In the genomic region with DNA sequence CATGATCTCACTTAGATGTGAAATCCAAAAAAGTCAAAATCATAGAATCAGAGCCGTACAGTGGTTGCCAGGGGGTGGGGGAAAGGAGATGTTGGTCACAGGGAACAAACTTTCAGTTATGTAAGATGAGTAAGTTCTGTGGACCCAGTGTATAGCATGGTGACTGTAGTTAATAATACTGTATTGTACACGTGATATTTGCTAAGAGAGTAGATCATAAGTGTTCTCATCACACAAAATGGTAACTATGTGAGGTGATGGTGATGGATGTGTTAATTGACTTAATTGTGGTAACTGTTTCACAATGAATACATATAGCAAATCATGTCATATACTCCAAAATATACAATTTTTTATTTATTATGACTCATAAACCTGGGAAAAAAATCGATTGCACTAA, we compare ENCODE assay signal across 37 cellular contexts.
"Had no signal": no experiment of that assay in that cellular context is flagged by ENCODE, and none has a peak within 500 bp of the region (broad histone marks: within the 10 kb centered on the region; RNA-seq: fewer than 3 reads in every experiment).

No MANE protein-coding gene starts in this region.

- H3K4me3 ChIP-seq: cardiac muscle cell had no signal

- H3K36me3 ChIP-seq: cardiac muscle cell had no signal

- H3K27me3 ChIP-seq: cardiac muscle cell had no signal

- H3K27ac ChIP-seq: cardiac muscle cell, VCaP had no signal

- H3K27me3 Mint-ChIP-seq: activated B cell treated with CpG ODN at 0.5 μM for 24 hours; activated CD4-positive, alpha-beta memory T cell treated with anti-CD3 and anti-CD28 coated beads for 36 hours; activated CD4-positive, alpha-beta T cell treated with anti-CD3 and anti-CD28 coated beads, Interleukin-2, amount 10 ng/mL, durations not matched to agents 24 days and 14 days; activated CD8-positive, alpha-beta T cell treated with anti-CD3 and anti-CD28 coated beads for 36 hours; activated naive CD4-positive, alpha-beta T cell treated with anti-CD3 and anti-CD28 coated beads, Interleukin-2, amount 10 ng/mL, durations not matched to agents 7 days and 5 days; activated naive CD4-positive, alpha-beta T cell treated with anti-CD3 and anti-CD28 coated beads, Interleukin-2, amount 50 U/mL, for 24 hours; activated naive CD8-positive, alpha-beta T cell; activated naive CD8-positive, alpha-beta T cell treated with anti-CD3 and anti-CD28 coated beads, Interleukin-2, amount 10 ng/mL, durations not matched to agents 7 days and 5 days; activated naive CD8-positive, alpha-beta T cell treated with anti-CD3 and anti-CD28 coated beads, Interleukin-2, amount 50 U/mL, for 24 hours; brain; central memory CD8-positive, alpha-beta T cell; T-cell had no signal

- ATAC-seq: activated CD8-positive, alpha-beta T cell treated with anti-CD3 and anti-CD28 coated beads for 36 hours; activated naive CD8-positive, alpha-beta T cell treated with anti-CD3 and anti-CD28 coated beads, Interleukin-2, amount 50 U/mL, for 24 hours; activated T-cell treated with anti-CD3 and anti-CD28 coated beads, Interleukin-2, amount 50 U/mL, for 4 hours; activated T-cell treated with anti-CD3 and anti-CD28 coated beads, Interleukin-2, amount 50 U/mL, for 72 hours; T-cell had no signal

- H3K27ac Mint-ChIP-seq: activated B cell treated with CpG ODN at 0.5 μM for 24 hours; activated CD4-positive, alpha-beta memory T cell treated with anti-CD3 and anti-CD28 coated beads for 36 hours; activated CD4-positive, alpha-beta T cell treated with anti-CD3 and anti-CD28 coated beads, Interleukin-2, amount 10 ng/mL, durations not matched to agents 24 days and 14 days; activated CD8-positive, alpha-beta T cell treated with anti-CD3 and anti-CD28 coated beads for 36 hours; activated naive CD4-positive, alpha-beta T cell treated with anti-CD3 and anti-CD28 coated beads, Interleukin-2, amount 10 ng/mL, durations not matched to agents 7 days and 5 days; activated naive CD4-positive, alpha-beta T cell treated with anti-CD3 and anti-CD28 coated beads, Interleukin-2, amount 50 U/mL, for 24 hours; activated naive CD8-positive, alpha-beta T cell; activated naive CD8-positive, alpha-beta T cell treated with anti-CD3 and anti-CD28 coated beads, Interleukin-2, amount 10 ng/mL, durations not matched to agents 7 days and 5 days; activated naive CD8-positive, alpha-beta T cell treated with anti-CD3 and anti-CD28 coated beads, Interleukin-2, amount 50 U/mL, for 24 hours; activated T-cell treated with anti-CD3 and anti-CD28 coated beads, Interleukin-2, amount 50 U/mL, for 72 hours; activated T-helper 1 cell treated with anti-CD3 and anti-CD28 coated beads, Interleukin-12 subunit alpha, Interleukin-12 subunit beta, Interleukin-2, Interleukin-4 antibody, amounts not matched to agents 30 ng/mL and 10 ng/mL and 1 ng/mL, durations not matched to agents 14 hours and 24 hours and 36 hours; activated T-helper 2 cell treated with anti-CD3 and anti-CD28 coated beads, Interferon-gamma antibody, Interleukin-2, Interleukin-4, amounts not matched to agents 10 μg/mL and 5 μg/mL and 100 μg/mL, durations not matched to agents 14 hours and 24 hours and 36 hours; brain; T-cell; T-helper 2 cell treated with Interferon-gamma antibody and Interleukin-4, amounts not matched to agents 5 μg/mL and 100 μg/mL, for 36 hours had no signal

- DNase-seq: activated B cell treated with CpG ODN at 0.5 μM for 24 hours; activated CD4-positive, alpha-beta memory T cell treated with anti-CD3 and anti-CD28 coated beads for 36 hours; activated CD4-positive, alpha-beta T cell treated with anti-CD3 and anti-CD28 coated beads for 4 hours; activated CD4-positive, alpha-beta T cell treated with anti-CD3 and anti-CD28 coated beads, Interleukin-2, amount 10 ng/mL, durations not matched to agents 24 days and 14 days; activated CD4-positive, alpha-beta T cell treated with anti-CD3 and anti-CD28 coated beads, Interleukin-2, amount 50 U/mL, for 1 hour; activated CD4-positive, alpha-beta T cell treated with anti-CD3 and anti-CD28 coated beads, Interleukin-2, amount 50 U/mL, for 4 hours; activated CD4-positive, CD25-positive, alpha-beta regulatory T cell treated with anti-CD3 and anti-CD28 coated beads, Interleukin-2, amount 50 U/mL, for 72 hours; activated CD8-positive, alpha-beta memory T cell treated with anti-CD3 and anti-CD28 coated beads, Interleukin-2, amount 50 U/mL, for 4 hours; activated CD8-positive, alpha-beta T cell treated with anti-CD3 and anti-CD28 coated beads for 36 hours; activated effector memory CD4-positive, alpha-beta T cell treated with Interleukin-2 at 50 U/mL for 16 hours; activated gamma-delta T cell; activated naive CD4-positive, alpha-beta T cell treated with anti-CD3 and anti-CD28 coated beads, Interleukin-2, amount 10 ng/mL, durations not matched to agents 7 days and 5 days; activated naive CD4-positive, alpha-beta T cell treated with Interleukin-2 at 50 U/mL for 16 hours; activated naive CD8-positive, alpha-beta T cell treated with anti-CD3 and anti-CD28 coated beads, Interleukin-2, amount 10 ng/mL, durations not matched to agents 7 days and 5 days; activated naive CD8-positive, alpha-beta T cell treated with anti-CD3 and anti-CD28 coated beads, Interleukin-2, amount 50 U/mL, for 24 hours; activated T-cell treated with anti-CD3 and anti-CD28 coated beads for 4 hours; activated T-cell treated with anti-CD3 and anti-CD28 coated beads, Interleukin-2, amount 50 U/mL, for 1 hour; activated T-cell treated with anti-CD3 and anti-CD28 coated beads, Interleukin-2, amount 50 U/mL, for 4 hours; activated T-cell treated with anti-CD3 and anti-CD28 coated beads, Interleukin-2, amount 50 U/mL, for 72 hours; amygdala; anterior cingulate cortex; caudate nucleus; cerebellar nuclear complex; T-cell; T-helper 2 cell; T-helper 9 cell had no signal

- H3K4me3 Mint-ChIP-seq: activated B cell treated with CpG ODN at 0.5 μM for 24 hours; activated CD4-positive, alpha-beta memory T cell treated with anti-CD3 and anti-CD28 coated beads for 36 hours; activated CD4-positive, alpha-beta T cell treated with anti-CD3 and anti-CD28 coated beads, Interleukin-2, amount 10 ng/mL, durations not matched to agents 24 days and 14 days; activated CD8-positive, alpha-beta T cell treated with anti-CD3 and anti-CD28 coated beads for 36 hours; activated naive CD4-positive, alpha-beta T cell treated with anti-CD3 and anti-CD28 coated beads, Interleukin-2, amount 10 ng/mL, durations not matched to agents 7 days and 5 days; activated naive CD4-positive, alpha-beta T cell treated with anti-CD3 and anti-CD28 coated beads, Interleukin-2, amount 50 U/mL, for 24 hours; activated naive CD8-positive, alpha-beta T cell; activated naive CD8-positive, alpha-beta T cell treated with anti-CD3 and anti-CD28 coated beads, Interleukin-2, amount 10 ng/mL, durations not matched to agents 7 days and 5 days; activated naive CD8-positive, alpha-beta T cell treated with anti-CD3 and anti-CD28 coated beads, Interleukin-2, amount 50 U/mL, for 24 hours; activated T-cell treated with anti-CD3 and anti-CD28 coated beads, Interleukin-2, amount 50 U/mL, for 4 hours; activated T-cell treated with anti-CD3 and anti-CD28 coated beads, Interleukin-2, amount 50 U/mL, for 72 hours; activated T-helper 1 cell treated with anti-CD3 and anti-CD28 coated beads, Interleukin-12 subunit alpha, Interleukin-12 subunit beta, Interleukin-2, Interleukin-4 antibody, amounts not matched to agents 30 ng/mL and 10 ng/mL and 1 ng/mL, durations not matched to agents 14 hours and 24 hours and 36 hours; brain; central memory CD8-positive, alpha-beta T cell; T-cell; T-helper 2 cell treated with Interferon-gamma antibody and Interleukin-4, amounts not matched to agents 5 μg/mL and 100 μg/mL, for 36 hours had no signal

- H3K9me3 Mint-ChIP-seq: central memory CD8-positive, alpha-beta T cell had no signal

- H3K4me1 Mint-ChIP-seq: activated B cell treated with CpG ODN at 0.5 μM for 24 hours; activated naive CD4-positive, alpha-beta T cell treated with anti-CD3 and anti-CD28 coated beads, Interleukin-2, amount 10 ng/mL, durations not matched to agents 7 days and 5 days; activated naive CD4-positive, alpha-beta T cell treated with anti-CD3 and anti-CD28 coated beads, Interleukin-2, amount 50 U/mL, for 24 hours; activated naive CD8-positive, alpha-beta T cell treated with anti-CD3 and anti-CD28 coated beads, Interleukin-2, amount 10 ng/mL, durations not matched to agents 7 days and 5 days; activated naive CD8-positive, alpha-beta T cell treated with anti-CD3 and anti-CD28 coated beads, Interleukin-2, amount 50 U/mL, for 24 hours; central memory CD8-positive, alpha-beta T cell; T-cell had no signal

- FAIRE-seq: bronchial epithelial cell, TTC549 had no signal
